7 cellular contexts compared by ENCODE assay signal in the genomic region with DNA sequence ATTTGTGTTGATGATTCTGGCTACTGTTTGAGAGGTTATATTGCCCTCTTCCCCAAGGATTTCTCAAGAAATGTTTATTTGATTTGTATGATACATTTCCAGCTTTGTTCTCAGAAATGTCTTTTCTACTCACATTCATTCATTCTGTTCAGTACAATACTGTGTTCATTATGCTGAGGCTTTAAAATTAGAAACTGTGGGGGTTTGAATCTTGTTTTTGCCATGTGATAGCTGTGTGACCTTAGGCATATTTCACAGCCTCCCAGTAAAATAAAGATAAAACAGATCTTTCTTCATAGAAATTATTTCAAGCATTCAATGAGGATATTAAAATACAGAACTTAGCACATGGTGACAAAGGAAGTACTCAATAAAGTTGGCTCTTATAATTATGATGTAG.
"Had no signal": no experiment of that assay in that cellular context is flagged by ENCODE, and none has a peak within 500 bp of the region (broad histone marks: within the 10 kb centered on the region; RNA-seq: fewer than 3 reads in every experiment).

No MANE protein-coding gene starts in this region.

- H3K27ac ChIP-seq: GM23248, KMS-11 had no signal

- H3K4me3 ChIP-seq: GM23248 had no signal

- H3K4me2 ChIP-seq: KMS-11 had no signal

- DNase-seq: GM23248, GOT3, H9, HCEC 1CT, KBM-7 had no signal

- ATAC-seq: HepG2 had no signal

- H2AFZ ChIP-seq: GM23248 had no signal

- H3K9ac ChIP-seq: GM23248, KMS-11 had no signal
